1 cellular context compared by ENCODE assay signal in genomic region chr1:226603976-226604845, GRCh38.
TF ChIP-seq lines count a peak whose summit lies in the region.

No MANE protein-coding gene starts in this region.

TF ChIP-seq in GM23338, 12 proteins besides CTCF, POLR2A, EP300 and RAD21 (continued from another document):
- TF ChIP-seq ZNF462 (CRISPR knock-in tag; IDR thresholded peaks at IDR 0.05) (no peak), EZH2phosphoT487 (IDR thresholded peaks at IDR 0.05; ENCODE audit: unreplicated experiment) (no peak), POLR2AphosphoS5 (IDR thresholded peaks at IDR 0.05; ENCODE audit: low read depth) (no peak), JUNB (IDR thresholded peaks at IDR 0.05; ENCODE audit: unreplicated experiment) (no peak), CREB1 (CRISPR knock-in tag; IDR thresholded peaks at IDR 0.05; ENCODE audit: low read depth) (no peak), ETS1 (IDR thresholded peaks at IDR 0.05) (no peak), STAT1 (IDR thresholded peaks at IDR 0.05; ENCODE audit: unreplicated experiment) (no peak)
